Comparison of ENCODE assay signal across 9 cellular contexts in the genomic region with DNA sequence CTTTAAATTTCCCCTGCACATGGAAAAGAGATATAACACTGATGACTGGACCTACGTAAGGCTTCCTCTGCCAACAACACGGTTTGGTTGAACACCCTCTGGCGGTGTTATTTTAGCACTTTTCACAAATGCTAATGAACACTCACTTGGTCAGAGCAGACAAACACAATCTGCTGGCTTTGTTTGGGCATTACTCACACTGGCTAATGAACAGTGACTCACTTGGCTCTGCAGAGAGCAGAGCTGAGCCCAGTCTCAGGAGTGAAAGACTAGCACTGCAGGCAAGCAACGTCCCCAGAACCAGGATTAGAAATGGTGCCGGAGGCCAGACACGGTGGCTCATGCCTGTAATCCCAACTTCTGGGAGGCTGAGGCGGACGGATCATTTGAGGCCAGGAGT.
A peak's percentile ranks its signal among the peaks of the same experiment; 100 is the strongest.
DNase-seq lines count a peak whose midpoint lies in the region; ATAC-seq, FAIRE-seq and TF ChIP-seq lines count a peak whose summit lies in the region.
"Had no signal": no experiment of that assay in that cellular context is flagged by ENCODE, and none has a peak within 500 bp of the region (broad histone marks: within the 10 kb centered on the region; RNA-seq: fewer than 3 reads in every experiment).

No MANE protein-coding gene starts in this region.

- H3K36me3 ChIP-seq in MG63 (no peaks in the 10 kb centered on the region), keratinocyte (ENCODE audit: control insufficient read depth in 2 of 2, extremely low read depth in 1 of 2, insufficient read depth in 2 of 2, low read length in 2 of 2) (no peaks in the 10 kb centered on the region), kidney (ENCODE audit: control insufficient read depth in 1 of 2, insufficient read depth in 2 of 2, low read length in 2 of 2) (no peaks in the 10 kb centered on the region), lower lobe of right lung (no peaks in the 10 kb centered on the region)
- no peaks in the 10 kb centered on the region for H3K36me3 ChIP-seq in effector memory CD4-positive, alpha-beta T cell (ENCODE audit: control insufficient read depth, insufficient read depth, low read length)

- no peak for TF ChIP-seq POLR2A in A549 (IDR thresholded peaks at IDR 0.05; ENCODE audit: low read length)

- TF ChIP-seq EP300 in A549 (IDR thresholded peaks at IDR 0.05), result no peak

- peak overlapping the region; percentile 58 to 73 for H3K27ac ChIP-seq in A549
- no peak overlapping the region for H3K27ac ChIP-seq in keratinocyte (ENCODE audit: control insufficient read depth, insufficient read depth, low read length)
- H3K27ac ChIP-seq in CD4-positive, alpha-beta T cell (ENCODE audit: low read depth, low read length), result no peak overlapping the region
- H3K27ac ChIP-seq in kidney (ENCODE audit: low read depth in 2 of 2, low read length in 2 of 2), result no peak overlapping the region
- H3K27ac ChIP-seq in lower lobe of right lung, result no peak overlapping the region
- no peak overlapping the region for H3K27ac ChIP-seq in effector memory CD4-positive, alpha-beta T cell (ENCODE audit: insufficient read depth, low read length, poor library complexity, severe bottlenecking)

- peak overlapping the region; percentile 80 for H3K27ac Mint-ChIP-seq in chondrocyte (ENCODE audit: unreplicated experiment)
- H3K27ac Mint-ChIP-seq in CD4-positive, alpha-beta T cell, result no peak overlapping the region
- H3K27ac Mint-ChIP-seq: B cell had no signal

- WGBS in A549 (ENCODE audit: missing lambda C conversion rate), result 8% methylated on average over 8 of the region's 8 CpGs

- ATAC-seq in A549 (peak; percentile 91 to 94), lower lobe of right lung (no peak)
- ATAC-seq in CD4-positive, alpha-beta T cell (ENCODE audit: poor library complexity), result no peak

- peak; percentile 46 to 49 for TF ChIP-seq RAD21 in A549 (conservative IDR thresholded peaks at IDR 0.05 in 1 of 2, IDR thresholded peaks at IDR 0.05 in 1 of 2)

- intact Hi-C loops in CD4-positive, alpha-beta T cell (cut with DNase I, micrococcal nuclease), result no loop called here
- intact Hi-C loops in kidney (cut with DNase I), result no loop called here
- intact Hi-C loops in lower lobe of right lung (cut with DNase I), result no loop called here

- H3K4me2 ChIP-seq in A549 (peak overlapping the region; percentile 40), keratinocyte (ENCODE audit: control insufficient read depth, extremely low read depth, insufficient read depth, low read depth, low read length) (peak overlapping the region; percentile 6)

- CTCF ChIA-PET in A549 (lab: Yijun Ruan, JAX), result interaction anchor here (1.1 to 3.6 kb wide), 9 partner anchors 8 to 286 kb away, joined by 3 to 12 read pairs (median 4); no protein-coding TSS in a partner anchor
- CTCF ChIA-PET in CD4-positive, alpha-beta T cell (lab: Charles Lee), result no interaction called here

- no peaks in the 10 kb centered on the region for H3K27me3 Mint-ChIP-seq in chondrocyte (ENCODE audit: low read depth)
- no peaks in the 10 kb centered on the region for H3K27me3 Mint-ChIP-seq in CD4-positive, alpha-beta T cell

- H3K9ac ChIP-seq in keratinocyte (ENCODE audit: control insufficient read depth, extremely low read depth, insufficient read depth, low read length), result no peak overlapping the region
- H3K9ac ChIP-seq in kidney (ENCODE audit: low read length in 2 of 2), result no peak overlapping the region

- peak; percentile 34 for TF ChIP-seq CTCF in A549 (IDR thresholded peaks at IDR 0.05)
- peak; percentile 41 for TF ChIP-seq CTCF in chondrocyte (IDR thresholded peaks at IDR 0.05)
- TF ChIP-seq CTCF in keratinocyte (optimal IDR thresholded peaks at IDR 0.05 in 1 of 3, IDR thresholded peaks at IDR 0.05 in 1 of 3, conservative IDR thresholded peaks at IDR 0.05 in 1 of 3; ENCODE audit: extremely low read depth in 1 of 3, insufficient read depth in 2 of 3, low read length in 3 of 3), result peak in 1 of 3 experiments; percentile 33
- TF ChIP-seq CTCF in CD4-positive, alpha-beta T cell (IDR thresholded peaks at IDR 0.05), result no peak
- no peak for TF ChIP-seq CTCF in kidney (IDR thresholded peaks at IDR 0.05; ENCODE audit: borderline replicate concordance, extremely low read depth, insufficient read depth)
- no peak for TF ChIP-seq CTCF in lower lobe of right lung (IDR thresholded peaks at IDR 0.05)

- POLR2A ChIA-PET in A549 (lab: Yijun Ruan, JAX), result interaction anchor here (0.7 kb wide), 1 partner anchor 192 kb away, joined by 3 read pairs; no protein-coding TSS in a partner anchor
- POLR2A ChIA-PET in CD4-positive, alpha-beta T cell (lab: Charles Lee), result no interaction called here

- dilution Hi-C loops in keratinocyte (cut with MboI; ENCODE audit: extremely low pct_ligation_motif_present, low sequenced_read_pairs), result no loop called here

- H4K20me1 ChIP-seq in keratinocyte (ENCODE audit: control insufficient read depth, extremely low read depth, insufficient read depth, low read length), result no peaks in the 10 kb centered on the region

- H3K36me3 Mint-ChIP-seq in chondrocyte (ENCODE audit: low read depth), result peaks cover 2% of the 10 kb centered on the region
- no peaks in the 10 kb centered on the region for H3K36me3 Mint-ChIP-seq in CD4-positive, alpha-beta T cell (ENCODE audit: low read depth)

- no peaks in the 10 kb centered on the region for H3K9me1 ChIP-seq in keratinocyte (ENCODE audit: control insufficient read depth, extremely low read depth, insufficient read depth, low read length)

- H3K79me2 ChIP-seq in keratinocyte (ENCODE audit: control insufficient read depth, insufficient read depth, low read length), result no peaks in the 10 kb centered on the region

- H3K4me3 Mint-ChIP-seq in chondrocyte (ENCODE audit: unreplicated experiment), result no peak overlapping the region
- H3K4me3 Mint-ChIP-seq in CD4-positive, alpha-beta T cell, result no peak overlapping the region
- H3K4me3 Mint-ChIP-seq: B cell had no signal

- H3K27me3 ChIP-seq in MG63, result no peaks in the 10 kb centered on the region
- no peaks in the 10 kb centered on the region for H3K27me3 ChIP-seq in keratinocyte (ENCODE audit: control insufficient read depth, extremely low read depth, insufficient read depth, low read length)
- H3K27me3 ChIP-seq in CD4-positive, alpha-beta T cell (ENCODE audit: control insufficient read depth, insufficient read depth, low read length), result no peaks in the 10 kb centered on the region
- no peaks in the 10 kb centered on the region for H3K27me3 ChIP-seq in lower lobe of right lung (ENCODE audit: low read depth)
- no peaks in the 10 kb centered on the region for H3K27me3 ChIP-seq in effector memory CD4-positive, alpha-beta T cell (replicated peaks; ENCODE audit: control insufficient read depth, insufficient read depth, low read length, poor library complexity, severe bottlenecking)

- FAIRE-seq in A549 (lab: Jason Lieb, UNC), result peak; percentile 95
- FAIRE-seq in keratinocyte (lab: Jason Lieb, UNC), result peak; percentile 96
- no peak for FAIRE-seq in kidney (lab: Jason Lieb, UNC)

- H3K9me3 Mint-ChIP-seq in chondrocyte (ENCODE audit: low read depth), result no peaks in the 10 kb centered on the region
- H3K9me3 Mint-ChIP-seq in CD4-positive, alpha-beta T cell, result no peaks in the 10 kb centered on the region

- peak; percentile 74 to 80 for DNase-seq in A549 (ENCODE audit: low read depth in 1 of 2, low spot score in 1 of 2)
- peak; percentile 90 for DNase-seq in MG63
- no peak for DNase-seq in chondrocyte (ENCODE audit: low spot score)
- DNase-seq in keratinocyte (ENCODE audit: low read depth, low spot score), result peak; percentile 98
- DNase-seq in CD4-positive, alpha-beta T cell, result no peak
- no peak for DNase-seq in kidney
- no peak for DNase-seq in lower lobe of right lung
- DNase-seq in effector memory CD4-positive, alpha-beta T cell, result no peak

- H3K9me3 ChIP-seq in A549, result no peaks in the 10 kb centered on the region
- H3K9me3 ChIP-seq in MG63, result no peaks in the 10 kb centered on the region
- no peaks in the 10 kb centered on the region for H3K9me3 ChIP-seq in keratinocyte (ENCODE audit: control insufficient read depth, low read depth, low read length)
- no peaks in the 10 kb centered on the region for H3K9me3 ChIP-seq in CD4-positive, alpha-beta T cell (ENCODE audit: control insufficient read depth, low read length)
- no peaks in the 10 kb centered on the region for H3K9me3 ChIP-seq in kidney (ENCODE audit: control insufficient read depth in 1 of 2, low read length in 2 of 2)
- H3K9me3 ChIP-seq in lower lobe of right lung, result no peaks in the 10 kb centered on the region
- H3K9me3 ChIP-seq in effector memory CD4-positive, alpha-beta T cell (ENCODE audit: control insufficient read depth, low read length), result no peaks in the 10 kb centered on the region

- peaks cover 38% of the 10 kb centered on the region for H3K4me1 Mint-ChIP-seq in chondrocyte (ENCODE audit: low read depth)
- no peaks in the 10 kb centered on the region for H3K4me1 Mint-ChIP-seq in CD4-positive, alpha-beta T cell (ENCODE audit: low read depth)
- H3K4me1 Mint-ChIP-seq: B cell had no signal

- H2AFZ ChIP-seq in keratinocyte (ENCODE audit: control insufficient read depth, low read length), result no peak overlapping the region

- H3K4me1 ChIP-seq in A549, result peaks cover 39% of the 10 kb centered on the region
- H3K4me1 ChIP-seq in keratinocyte (ENCODE audit: control insufficient read depth, extremely low read depth, insufficient read depth, low read length), result peaks cover 31% of the 10 kb centered on the region
- no peaks in the 10 kb centered on the region for H3K4me1 ChIP-seq in kidney (ENCODE audit: control insufficient read depth in 1 of 2, insufficient read depth in 1 of 2, low read depth in 1 of 2, low read length in 2 of 2)
- no peaks in the 10 kb centered on the region for H3K4me1 ChIP-seq in lower lobe of right lung
- H3K4me1 ChIP-seq in effector memory CD4-positive, alpha-beta T cell (ENCODE audit: control insufficient read depth, insufficient read depth, low read length, poor library complexity, severe bottlenecking), result no peaks in the 10 kb centered on the region

- H3K4me3 ChIP-seq in A549 (no peak overlapping the region), MG63 (no peak overlapping the region), keratinocyte (ENCODE audit: control insufficient read depth in 2 of 3, extremely low read depth in 1 of 3, insufficient read depth in 2 of 3, low read depth in 1 of 3, low read length in 3 of 3) (no peak overlapping the region), kidney (ENCODE audit: low read length in 2 of 2) (no peak overlapping the region), lower lobe of right lung (no peak overlapping the region)
- no peak overlapping the region for H3K4me3 ChIP-seq in effector memory CD4-positive, alpha-beta T cell (ENCODE audit: insufficient read depth, low read depth, low read length, poor library complexity, severe bottlenecking)

TF ChIP-seq in A549, 52 proteins besides CTCF, POLR2A, EP300 and RAD21 (continues in another document):
- no peak for TF ChIP-seq EHF (CRISPR knock-in tag; IDR thresholded peaks at IDR 0.05)
- TF ChIP-seq CBX2 (IDR thresholded peaks at IDR 0.05; ENCODE audit: borderline replicate concordance, low read depth), result no peak
- TF ChIP-seq, protein P1, sequence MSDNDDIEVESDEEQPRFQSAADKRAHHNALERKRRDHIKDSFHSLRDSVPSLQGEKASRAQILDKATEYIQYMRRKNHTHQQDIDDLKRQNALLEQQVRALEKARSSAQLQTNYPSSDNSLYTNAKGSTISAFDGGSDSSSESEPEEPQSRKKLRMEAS (IDR thresholded peaks at IDR 0.05), result peak; percentile 56; the same call in 1 of the 2 replicates
- no peak for TF ChIP-seq RARB (CRISPR knock-in tag; IDR thresholded peaks at IDR 0.05)

Comparison
In these comparisons a context has a peak if more than half of its experiments do, and no peak if none do; other contexts are left out.
1. ATAC-seq: peak in A549 (2 of 2); none in CD4-positive, alpha-beta T cell (single experiment) and lower lobe of right lung (0 of 2).
2. DNase-seq: peak in A549 (2 of 2), MG63 (single experiment) and keratinocyte (single experiment); none in chondrocyte (single experiment), CD4-positive, alpha-beta T cell (0 of 10), kidney (single experiment), lower lobe of right lung (single experiment) and effector memory CD4-positive, alpha-beta T cell (0 of 3).
3. H3K27ac ChIP-seq: peak in A549 (2 of 2); none in keratinocyte (single experiment), CD4-positive, alpha-beta T cell (single experiment), kidney (0 of 2), lower lobe of right lung (single experiment) and effector memory CD4-positive, alpha-beta T cell (single experiment).
4. CTCF ChIP-seq: peak in A549 (single experiment) and chondrocyte (single experiment); none in CD4-positive, alpha-beta T cell (single experiment), kidney (single experiment) and lower lobe of right lung (single experiment).